In genomic region chr18:70659026-70659726, GRCh38 we compare ENCODE assay signal across 11 cellular contexts.
DNase-seq lines count a peak whose midpoint lies in the region; ATAC-seq and TF ChIP-seq lines count a peak whose summit lies in the region.
"Had no signal": no experiment of that assay in that cellular context is flagged by ENCODE, and none has a peak within 500 bp of the region (broad histone marks: within the 10 kb centered on the region; RNA-seq: fewer than 3 reads in every experiment).

No MANE protein-coding gene starts in this region.

- intact Hi-C loops in psoas muscle (cut with DNase I): no loop called here

- DNase-seq in Daoy (ENCODE audit: low read depth) (peak; percentile 59), psoas muscle (no peak), GOT3 (lab: John Stamatoyannopoulos, UW) (no peak), NOMO-1 treated with DMSO at 0.1 percent for 48 hours (lab: John Stamatoyannopoulos, UW; ENCODE audit: unreplicated experiment) (no peak)
- DNase-seq in natural killer cell treated with Interleukin-12 subunit alpha and Interleukin-12 subunit beta and Interleukin-15 and Interleukin-18, amount 100 ng/mL, for 72 hours (ENCODE audit: low spot score): no peak

- TF ChIP-seq CTCF in psoas muscle (IDR thresholded peaks at IDR 0.05): no peak

- H3K9me3 ChIP-seq in psoas muscle: no peaks in the 10 kb centered on the region
- H3K9me3 ChIP-seq: ascending aorta had no signal

- H3K27me3 Mint-ChIP-seq in T-helper 1 cell treated with Interleukin-12 subunit alpha and Interleukin-12 subunit beta and Interleukin-4 antibody, amounts not matched to agents 30 μg/mL and 1 μg/mL, for 36 hours (ENCODE audit: low read depth): no peaks in the 10 kb centered on the region
- no peaks in the 10 kb centered on the region for H3K27me3 Mint-ChIP-seq in activated naive CD8-positive, alpha-beta T cell
- no peaks in the 10 kb centered on the region for H3K27me3 Mint-ChIP-seq in natural killer cell treated with Interleukin-12 subunit alpha and Interleukin-12 subunit beta and Interleukin-15 and Interleukin-18, amount 100 ng/mL, for 72 hours

- H3K27ac ChIP-seq in psoas muscle: no peak overlapping the region
- H3K27ac ChIP-seq: ascending aorta, HL-60 had no signal

- H3K9me3 Mint-ChIP-seq in T-helper 1 cell treated with Interleukin-12 subunit alpha and Interleukin-12 subunit beta and Interleukin-4 antibody, amounts not matched to agents 30 μg/mL and 1 μg/mL, for 36 hours: no peaks in the 10 kb centered on the region
- H3K9me3 Mint-ChIP-seq in activated naive CD8-positive, alpha-beta T cell (ENCODE audit: low read depth): peaks cover 9% of the 10 kb centered on the region
- no peaks in the 10 kb centered on the region for H3K9me3 Mint-ChIP-seq in natural killer cell treated with Interleukin-12 subunit alpha and Interleukin-12 subunit beta and Interleukin-15 and Interleukin-18, amount 100 ng/mL, for 72 hours

- H3K4me3 Mint-ChIP-seq in T-helper 1 cell treated with Interleukin-12 subunit alpha and Interleukin-12 subunit beta and Interleukin-4 antibody, amounts not matched to agents 30 μg/mL and 1 μg/mL, for 36 hours: peak overlapping the region; percentile 7
- peak overlapping the region; percentile 83 for H3K4me3 Mint-ChIP-seq in activated naive CD8-positive, alpha-beta T cell
- H3K4me3 Mint-ChIP-seq in natural killer cell treated with Interleukin-12 subunit alpha and Interleukin-12 subunit beta and Interleukin-15 and Interleukin-18, amount 100 ng/mL, for 72 hours: peak overlapping the region; percentile 6

- peak in 1 of 2 donors; percentile 45 for ATAC-seq in natural killer cell treated with Interleukin-12 subunit alpha and Interleukin-12 subunit beta and Interleukin-15 and Interleukin-18, amount 100 ng/mL, for 72 hours
- ATAC-seq in HG03442 (IDR thresholded peaks at IDR 0.05; ENCODE audit: unreplicated experiment) (no peak), psoas muscle (no peak)
- ATAC-seq: HCT116 had no signal

- H3K27me3 ChIP-seq in psoas muscle (ENCODE audit: insufficient read depth in 3 of 3, low read length in 2 of 3): no peaks in the 10 kb centered on the region
- H3K27me3 ChIP-seq: ascending aorta had no signal

- no peak overlapping the region for H3K4me3 ChIP-seq in psoas muscle

- no peak overlapping the region for H3K27ac Mint-ChIP-seq in T-helper 1 cell treated with Interleukin-12 subunit alpha and Interleukin-12 subunit beta and Interleukin-4 antibody, amounts not matched to agents 30 μg/mL and 1 μg/mL, for 36 hours
- peak overlapping the region; percentile 87 for H3K27ac Mint-ChIP-seq in activated naive CD8-positive, alpha-beta T cell
- H3K27ac Mint-ChIP-seq in natural killer cell treated with Interleukin-12 subunit alpha and Interleukin-12 subunit beta and Interleukin-15 and Interleukin-18, amount 100 ng/mL, for 72 hours: no peak overlapping the region

- no peaks in the 10 kb centered on the region for H3K4me1 ChIP-seq in psoas muscle
- H3K4me1 ChIP-seq: ascending aorta had no signal

- H3K36me3 ChIP-seq in psoas muscle (ENCODE audit: insufficient read depth in 1 of 2, low read depth in 1 of 2): no peaks in the 10 kb centered on the region
- H3K36me3 ChIP-seq: ascending aorta had no signal

- H3K36me3 Mint-ChIP-seq in T-helper 1 cell treated with Interleukin-12 subunit alpha and Interleukin-12 subunit beta and Interleukin-4 antibody, amounts not matched to agents 30 μg/mL and 1 μg/mL, for 36 hours (ENCODE audit: low read depth): no peaks in the 10 kb centered on the region
- peaks cover 3% of the 10 kb centered on the region for H3K36me3 Mint-ChIP-seq in activated naive CD8-positive, alpha-beta T cell
- no peaks in the 10 kb centered on the region for H3K36me3 Mint-ChIP-seq in natural killer cell treated with Interleukin-12 subunit alpha and Interleukin-12 subunit beta and Interleukin-15 and Interleukin-18, amount 100 ng/mL, for 72 hours

- WGBS in psoas muscle, 3 donors: 58 to 60% (median 59%) methylated on average over 11 of the region's 11 CpGs

- peaks cover 8% of the 10 kb centered on the region for H3K4me1 Mint-ChIP-seq in T-helper 1 cell treated with Interleukin-12 subunit alpha and Interleukin-12 subunit beta and Interleukin-4 antibody, amounts not matched to agents 30 μg/mL and 1 μg/mL, for 36 hours (ENCODE audit: low read depth)
- peaks cover 61% of the 10 kb centered on the region for H3K4me1 Mint-ChIP-seq in activated naive CD8-positive, alpha-beta T cell (ENCODE audit: low read depth)
- H3K4me1 Mint-ChIP-seq in natural killer cell treated with Interleukin-12 subunit alpha and Interleukin-12 subunit beta and Interleukin-15 and Interleukin-18, amount 100 ng/mL, for 72 hours (ENCODE audit: low read depth in 2 of 2): peaks cover 7 to 16% of the 10 kb centered on the region in 2 donors

Comparison
In these comparisons a context has a peak if more than half of its experiments do, and no peak if none do; other contexts are left out.
1. H3K4me3 Mint-ChIP-seq: peak in every context shown above with its lines; median percentile 83 in activated naive CD8-positive, alpha-beta T cell; 7 in T-helper 1 cell treated with Interleukin-12 subunit alpha and Interleukin-12 subunit beta and Interleukin-4 antibody, amounts not matched to agents 30 μg/mL and 1 μg/mL, for 36 hours; 6 in natural killer cell treated with Interleukin-12 subunit alpha and Interleukin-12 subunit beta and Interleukin-15 and Interleukin-18, amount 100 ng/mL, for 72 hours.